Comparison of ENCODE assay signal across 8 cellular contexts in the genomic region with DNA sequence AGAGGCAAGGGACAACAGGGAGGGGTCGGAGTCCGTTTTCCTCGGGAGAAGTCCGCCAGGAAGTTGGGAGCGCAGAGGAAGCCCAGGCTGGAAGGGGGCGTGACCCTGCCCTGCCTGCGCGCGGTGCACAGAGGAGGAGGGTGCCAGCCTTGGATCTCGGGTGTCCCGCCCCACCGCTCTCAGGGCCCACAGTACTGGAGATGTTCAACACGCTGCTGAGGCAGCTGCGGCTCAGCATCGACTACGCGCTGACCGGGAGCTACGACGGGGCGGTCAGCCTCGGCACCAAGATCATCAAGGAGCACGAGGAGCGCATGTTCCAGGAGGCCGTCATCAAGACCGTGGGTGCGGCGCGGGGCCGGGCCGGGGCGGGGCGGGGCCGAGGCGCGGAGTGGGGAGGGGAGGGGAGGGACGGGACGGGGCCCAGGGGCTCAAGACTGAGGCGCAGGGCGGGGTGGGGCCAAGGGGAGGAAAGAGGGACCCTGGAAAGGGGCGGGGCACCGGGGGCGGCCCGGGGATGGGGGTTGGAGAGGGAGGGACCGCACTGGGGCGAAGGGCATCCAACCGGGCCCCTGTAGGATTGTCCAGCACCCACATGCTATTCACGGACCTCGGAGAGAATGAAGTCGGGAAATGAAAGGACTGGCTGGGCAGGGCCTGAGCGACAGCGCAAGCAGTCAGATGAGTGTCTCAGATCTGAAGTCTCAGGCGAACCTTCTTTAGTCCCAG. TPM values are rescaled to one million over a fixed set of nuclear protein-coding genes. Genes with fewer than 3 reads are reported as not detected.
A peak's percentile ranks its signal among the peaks of the same experiment; 100 is the strongest.
DNase-seq lines count a peak whose midpoint lies in the region; ATAC-seq, FAIRE-seq and TF ChIP-seq lines count a peak whose summit lies in the region.

No MANE protein-coding gene starts in this region.

- no peak for FAIRE-seq in H54 (lab: Jason Lieb, UNC)

- H3K9ac ChIP-seq in BLaER1 treated with 17β-estradiol and CSF1 and Interleukin-3, amounts not matched to agents 10 nM and 100 nM: no peak overlapping the region
- peak overlapping the region; percentile 70 for H3K9ac ChIP-seq in neuronal stem cell (ENCODE audit: low read depth, low read length, poor library complexity)

- no peak overlapping the region for H2AFZ ChIP-seq in neuronal stem cell (ENCODE audit: low read length)

- H3K9me3 ChIP-seq in BLaER1 treated with 17β-estradiol and CSF1 and Interleukin-3, amounts not matched to agents 10 nM and 100 nM (replicated peaks in 1 of 11): no peaks in the 10 kb centered on the region
- H3K9me3 ChIP-seq in neuronal stem cell (replicated peaks in 1 of 2; ENCODE audit: control insufficient read depth in 2 of 2, insufficient read depth in 1 of 2, low read depth in 1 of 2, low read length in 2 of 2): no peaks in the 10 kb centered on the region

- DNase-seq in activated CD4-positive, alpha-beta T cell treated with anti-CD3 and anti-CD28 coated beads, Interleukin-2, amount 10 ng/mL, durations not matched to agents 7 days and 5 days: peak; percentile 20
- peak; percentile 20 for DNase-seq in neuronal stem cell (ENCODE audit: low spot score)
- DNase-seq in G401 (ENCODE audit: low spot score): no peak
- no peak for DNase-seq in H54 (ENCODE audit: insufficient read length, low spot score)
- DNase-seq in NK-92 (lab: John Stamatoyannopoulos, UW; ENCODE audit: unreplicated experiment): no peak

- CTCF ChIA-PET in activated CD4-positive, alpha-beta T cell treated with anti-CD3 and anti-CD28 coated beads, Interleukin-2, amount 10 ng/mL, durations not matched to agents 7 days and 5 days (lab: Charles Lee): interaction anchor here (5.4 kb wide), 1 partner anchor 156 kb away, joined by 44 read pairs; no protein-coding TSS in a partner anchor

- H2BK15ac ChIP-seq in neuronal stem cell (ENCODE audit: low read length): peak overlapping the region; percentile 96

- H3K79me1 ChIP-seq in neuronal stem cell (ENCODE audit: low read depth, low read length): no peaks in the 10 kb centered on the region

- peaks cover 52% of the 10 kb centered on the region for H3K27me3 Mint-ChIP-seq in activated CD4-positive, alpha-beta T cell treated with anti-CD3 and anti-CD28 coated beads, Interleukin-2, amount 10 ng/mL, durations not matched to agents 7 days and 5 days

- peaks cover 41 to 59% (median 52%) of the 10 kb centered on the region in 11 experiments for H3K27me3 ChIP-seq in BLaER1 treated with 17β-estradiol and CSF1 and Interleukin-3, amounts not matched to agents 10 nM and 100 nM
- H3K27me3 ChIP-seq in neuronal stem cell (ENCODE audit: control insufficient read depth in 3 of 3, insufficient read depth in 3 of 3, low read depth in 1 of 3, low read length in 3 of 3): no peaks in the 10 kb centered on the region

- peak overlapping the region; percentile 96 for H2BK12ac ChIP-seq in neuronal stem cell (ENCODE audit: low read length)

- H3K27ac ChIP-seq in BLaER1 treated with 17β-estradiol and CSF1 and Interleukin-3, amounts not matched to agents 10 nM and 100 nM: no peak overlapping the region
- peak overlapping the region; percentile 96 for H3K27ac ChIP-seq in neuronal stem cell (replicated peaks; ENCODE audit: low read length)

- TF ChIP-seq POLR2A in H54 (IDR thresholded peaks at IDR 0.05; ENCODE audit: low read depth, low read length): no peak

- peak overlapping the region; percentile 85 for H3K14ac ChIP-seq in neuronal stem cell (ENCODE audit: low read length)

- H3K23ac ChIP-seq in neuronal stem cell (ENCODE audit: low read depth, low read length, poor library complexity): peak overlapping the region; percentile 76

- H3K27ac Mint-ChIP-seq in activated CD4-positive, alpha-beta T cell treated with anti-CD3 and anti-CD28 coated beads, Interleukin-2, amount 10 ng/mL, durations not matched to agents 7 days and 5 days: no peak overlapping the region

- no CpG with 5 or more reads among the region's 53 CpGs for WGBS in neuronal stem cell (ENCODE audit: extremely low coverage in 2 of 2, insufficient read length in 2 of 2, insufficient replicate concordance in 1 of 2), 2 donors

- peak; percentile 66 for ATAC-seq in esophagus mucosa
- ATAC-seq in HG02623 (IDR thresholded peaks at IDR 0.05; ENCODE audit: unreplicated experiment): no peak

- peak overlapping the region; percentile 70 for H3K4ac ChIP-seq in neuronal stem cell (ENCODE audit: low read length)

- peak overlapping the region; percentile 77 for H4K91ac ChIP-seq in neuronal stem cell (ENCODE audit: low read depth, low read length, poor library complexity)

- H3K4me1 Mint-ChIP-seq in activated CD4-positive, alpha-beta T cell treated with anti-CD3 and anti-CD28 coated beads, Interleukin-2, amount 10 ng/mL, durations not matched to agents 7 days and 5 days: peaks cover 16% of the 10 kb centered on the region

- peak overlapping the region; percentile 56 for H3K4me3 Mint-ChIP-seq in activated CD4-positive, alpha-beta T cell treated with anti-CD3 and anti-CD28 coated beads, Interleukin-2, amount 10 ng/mL, durations not matched to agents 7 days and 5 days

- no peaks in the 10 kb centered on the region for H3K36me3 Mint-ChIP-seq in activated CD4-positive, alpha-beta T cell treated with anti-CD3 and anti-CD28 coated beads, Interleukin-2, amount 10 ng/mL, durations not matched to agents 7 days and 5 days (ENCODE audit: low read depth)

- peak overlapping the region in 6 of 11 experiments; percentile 13 to 67 (median 41); a peak in 8 of 22 replicates for H3K4me2 ChIP-seq in BLaER1 treated with 17β-estradiol and CSF1 and Interleukin-3, amounts not matched to agents 10 nM and 100 nM
- H3K4me2 ChIP-seq in neuronal stem cell (ENCODE audit: insufficient read depth, low read length, poor library complexity, severe bottlenecking): peak overlapping the region; percentile 55

- peaks cover 7 to 15% (median 11%) of the 10 kb centered on the region in 10 experiments; a peak in 12 of 20 replicates for H3K4me1 ChIP-seq in BLaER1 treated with 17β-estradiol and CSF1 and Interleukin-3, amounts not matched to agents 10 nM and 100 nM
- peaks cover 2 to 23% of the 10 kb centered on the region in 2 donors for H3K4me1 ChIP-seq in neuronal stem cell (ENCODE audit: control insufficient read depth in 2 of 2, insufficient read depth in 1 of 2, low read depth in 1 of 2, low read length in 2 of 2)

- no peaks in the 10 kb centered on the region for H3K9me3 Mint-ChIP-seq in activated CD4-positive, alpha-beta T cell treated with anti-CD3 and anti-CD28 coated beads, Interleukin-2, amount 10 ng/mL, durations not matched to agents 7 days and 5 days

- peak overlapping the region; percentile 99 for H3K18ac ChIP-seq in neuronal stem cell (ENCODE audit: low read length)

- peak overlapping the region; percentile 99 for H2BK120ac ChIP-seq in neuronal stem cell (ENCODE audit: low read depth, low read length)

- H3K4me3 ChIP-seq in BLaER1 treated with 17β-estradiol and CSF1 and Interleukin-3, amounts not matched to agents 10 nM and 100 nM: peak overlapping the region in 1 of 10 experiments; percentile 12; a peak in 1 of 20 replicates
- H3K4me3 ChIP-seq in neuronal stem cell (ENCODE audit: low read length in 2 of 2): peak overlapping the region in 1 of 2 donors; percentile 69

- no peaks in the 10 kb centered on the region for H3K36me3 ChIP-seq in BLaER1 treated with 17β-estradiol and CSF1 and Interleukin-3, amounts not matched to agents 10 nM and 100 nM
- H3K36me3 ChIP-seq in neuronal stem cell (replicated peaks in 1 of 2; ENCODE audit: control insufficient read depth in 2 of 2, insufficient read depth in 2 of 2, low read length in 2 of 2): peaks cover 32 to 57% of the 10 kb centered on the region in 2 donors

- POLR2A ChIA-PET in activated CD4-positive, alpha-beta T cell treated with anti-CD3 and anti-CD28 coated beads, Interleukin-2, amount 10 ng/mL, durations not matched to agents 7 days and 5 days (lab: Charles Lee): no interaction called here

- in situ Hi-C loops in G401 (cut with HindIII; ENCODE audit: low sequenced_read_pairs): no loop called here

- H4K20me1 ChIP-seq in BLaER1 treated with 17β-estradiol and CSF1 and Interleukin-3, amounts not matched to agents 10 nM and 100 nM: peaks cover 0 to 3% (median 0%) of the 10 kb centered on the region in 11 experiments; a peak in 3 of 22 replicates

- H2BK5ac ChIP-seq in neuronal stem cell (ENCODE audit: low read length): peak overlapping the region; percentile 85

- no peak overlapping the region for H4K8ac ChIP-seq in neuronal stem cell (ENCODE audit: low read depth, low read length)

- H2AK5ac ChIP-seq in neuronal stem cell (ENCODE audit: low read depth, low read length): peak overlapping the region; percentile 98

RNA-seq across cellular contexts. Expression of a gene that starts 36.6 kb away (rescaled TPM):
- 1 to 10 TPM; 4.1 to 5.0 TPM for total RNA-seq in activated CD4-positive, alpha-beta T cell treated with anti-CD3 and anti-CD28 coated beads, Interleukin-2, amount 10 ng/mL, durations not matched to agents 7 days and 5 days
- total RNA-seq in esophagus mucosa: 0.44 TPM
- polyA plus RNA-seq in neuronal stem cell (2013, experiment 1 of 2): 0.81 TPM
- 0.64 TPM for polyA plus RNA-seq in neuronal stem cell (2013, experiment 2 of 2)
- not detected in 2 replicates for total RNA-seq in G401 (2014; rRNA removed; shearing (Covaris generic))

Comparison
In these comparisons a context has a peak if more than half of its experiments do, and no peak if none do; other contexts are left out.
1. DNase-seq: peak in activated CD4-positive, alpha-beta T cell treated with anti-CD3 and anti-CD28 coated beads, Interleukin-2, amount 10 ng/mL, durations not matched to agents 7 days and 5 days (single experiment) and neuronal stem cell (single experiment); none in G401 (single experiment), H54 (single experiment) and NK-92 (single experiment).